ENCODE assay signal across 13 cellular contexts in genomic region chr1:230864441-230864840, GRCh38. TPM values are rescaled to one million over a fixed set of nuclear protein-coding genes. Genes with fewer than 3 reads are reported as not detected.
DNase-seq lines count a peak whose midpoint lies in the region; ATAC-seq and TF ChIP-seq lines count a peak whose summit lies in the region.
"Had no signal": no experiment of that assay in that cellular context is flagged by ENCODE, and none has a peak within 500 bp of the region (broad histone marks: within the 10 kb centered on the region; RNA-seq: fewer than 3 reads in every experiment).

No MANE protein-coding gene starts in this region.

- no peaks in the 10 kb centered on the region for H3K27me3 Mint-ChIP-seq in MCF 10A (ENCODE audit: insufficient read depth, unreplicated experiment)
- H3K27me3 Mint-ChIP-seq in naive thymus-derived CD8-positive, alpha-beta T cell = peaks cover 0 to 4% (median 2%) of the 10 kb centered on the region in 5 donors

- no peak for TF ChIP-seq CTCF in breast epithelium (IDR thresholded peaks at IDR 0.05)
- TF ChIP-seq CTCF in MCF 10A (IDR thresholded peaks at IDR 0.05; ENCODE audit: unreplicated experiment) = no peak
- no peak for TF ChIP-seq CTCF in coronary artery (IDR thresholded peaks at IDR 0.05)
- TF ChIP-seq CTCF in osteoblast (IDR thresholded peaks at IDR 0.05; ENCODE audit: extremely low read depth, low read depth, low read length) = no peak
- TF ChIP-seq CTCF in upper lobe of right lung (IDR thresholded peaks at IDR 0.05) = no peak

- H3K27ac Mint-ChIP-seq in MCF 10A (ENCODE audit: low read depth, unreplicated experiment) = no peak overlapping the region
- H3K27ac Mint-ChIP-seq in naive thymus-derived CD8-positive, alpha-beta T cell = peak overlapping the region in 1 of 10 donors; percentile 27

- H3K4me1 ChIP-seq in breast epithelium (peaks cover 2 to 41% of the 10 kb centered on the region in 2 donors), osteoblast (ENCODE audit: insufficient read depth, low read length) (peaks cover 60% of the 10 kb centered on the region), upper lobe of right lung (peaks cover 51% of the 10 kb centered on the region)

- no peak for TF ChIP-seq POLR2A in breast epithelium (IDR thresholded peaks at IDR 0.05)

- no peak overlapping the region for H2AFZ ChIP-seq in osteoblast (ENCODE audit: low read length)

- H3K79me2 ChIP-seq in osteoblast (ENCODE audit: insufficient read depth, low read length) = peaks cover 88% of the 10 kb centered on the region

- BruUV-seq in MCF 10A (replicated peaks; lab: Mats Ljungman, UMichigan) = no TSS peak

- POLR2A ChIA-PET in MCF 10A (lab: Yijun Ruan, JAX) = no interaction called here
- POLR2A ChIA-PET in naive thymus-derived CD8-positive, alpha-beta T cell (lab: Charles Lee) = no interaction called here

- H3K27me3 ChIP-seq in breast epithelium = no peaks in the 10 kb centered on the region
- no peaks in the 10 kb centered on the region for H3K27me3 ChIP-seq in osteoblast (ENCODE audit: insufficient read depth, low read length)
- no peaks in the 10 kb centered on the region for H3K27me3 ChIP-seq in upper lobe of right lung

- CTCF ChIA-PET in MCF 10A (lab: Yijun Ruan, JAX) = no interaction called here

- intact Hi-C loops in breast epithelium (cut with DNase I; ENCODE audit: low total_unique reads) (no loop called here), MCF 10A (cut with micrococcal nuclease) (no loop called here), upper lobe of right lung (cut with DNase I) (no loop called here)

- H3K27ac ChIP-seq in breast epithelium (peak overlapping the region; percentile 50 to 96), coronary artery (peak overlapping the region; percentile 92 to 96), osteoblast (ENCODE audit: low read depth, low read length) (peak overlapping the region; percentile 16), upper lobe of right lung (peak overlapping the region; percentile 48)
- H3K27ac ChIP-seq: KMS-11 had no signal

- H3K4me1 Mint-ChIP-seq in MCF 10A (ENCODE audit: insufficient read depth, unreplicated experiment) = peaks cover 34% of the 10 kb centered on the region
- H3K4me1 Mint-ChIP-seq in naive thymus-derived CD8-positive, alpha-beta T cell = peaks cover 14 to 42% (median 20%) of the 10 kb centered on the region in 4 donors

- H3K36me3 Mint-ChIP-seq in MCF 10A (ENCODE audit: insufficient read depth, unreplicated experiment) = no peaks in the 10 kb centered on the region
- no peaks in the 10 kb centered on the region for H3K36me3 Mint-ChIP-seq in naive thymus-derived CD8-positive, alpha-beta T cell

- peak overlapping the region; percentile 95 for H3K4me2 ChIP-seq in osteoblast (ENCODE audit: insufficient read depth, low read length)
- H3K4me2 ChIP-seq: KMS-11 had no signal

- H3K36me3 ChIP-seq in breast epithelium = no peaks in the 10 kb centered on the region
- peaks cover 41% of the 10 kb centered on the region for H3K36me3 ChIP-seq in osteoblast (ENCODE audit: insufficient read depth, low read length)
- H3K36me3 ChIP-seq in upper lobe of right lung = no peaks in the 10 kb centered on the region

- no peaks in the 10 kb centered on the region for H3K9me3 Mint-ChIP-seq in MCF 10A (ENCODE audit: unreplicated experiment)
- H3K9me3 Mint-ChIP-seq in naive thymus-derived CD8-positive, alpha-beta T cell = no peaks in the 10 kb centered on the region
- H3K9me3 Mint-ChIP-seq: naive thymus-derived CD4-positive, alpha-beta T cell had no signal

- H3K4me3 ChIP-seq in breast epithelium = peak overlapping the region in 1 of 3 donors; percentile 18
- H3K4me3 ChIP-seq in coronary artery = peak overlapping the region; percentile 92
- no peak overlapping the region for H3K4me3 ChIP-seq in osteoblast (ENCODE audit: insufficient read depth, low read length)
- H3K4me3 ChIP-seq in upper lobe of right lung = peak overlapping the region; percentile 9
- H3K4me3 ChIP-seq: skin epidermis had no signal

- no peak overlapping the region for H3K4me3 Mint-ChIP-seq in MCF 10A (ENCODE audit: unreplicated experiment)
- H3K4me3 Mint-ChIP-seq in naive thymus-derived CD8-positive, alpha-beta T cell = no peak overlapping the region
- H3K4me3 Mint-ChIP-seq: naive thymus-derived CD4-positive, alpha-beta T cell had no signal

- no peak for DNase-seq in breast epithelium (ENCODE audit: low spot score in 2 of 2)
- no peak for DNase-seq in MCF 10A (ENCODE audit: unreplicated experiment)
- no peak for DNase-seq in coronary artery (ENCODE audit: low spot score)
- DNase-seq in osteoblast (ENCODE audit: insufficient read length, low spot score, missing footprints) = no peak
- no peak for DNase-seq in upper lobe of right lung
- DNase-seq in DMS79 (lab: John Stamatoyannopoulos, UW) = no peak
- no peak for DNase-seq in naive thymus-derived CD8-positive, alpha-beta T cell
- DNase-seq: activated CD4-positive, CD25-positive, alpha-beta regulatory T cell; effector memory CD4-positive, alpha-beta T cell; naive thymus-derived CD4-positive, alpha-beta T cell had no signal

- H3K9me3 ChIP-seq in breast epithelium (no peaks in the 10 kb centered on the region), osteoblast (ENCODE audit: low read depth, low read length) (no peaks in the 10 kb centered on the region), upper lobe of right lung (no peaks in the 10 kb centered on the region)

- H4K20me1 ChIP-seq in osteoblast (ENCODE audit: insufficient read depth, low read length) = peaks cover 51% of the 10 kb centered on the region

- ATAC-seq in upper lobe of right lung = no peak
- ATAC-seq in HG03175 (IDR thresholded peaks at IDR 0.05; ENCODE audit: unreplicated experiment) = no peak
- ATAC-seq in naive thymus-derived CD8-positive, alpha-beta T cell = no peak
- ATAC-seq: naive thymus-derived CD4-positive, alpha-beta T cell had no signal

RNA-seq across cellular contexts. Expression of gene C1orf198, which starts 3.9 kb away (rescaled TPM):
- 100 to 1,000 TPM in 2 of 3 donors, 10 to 100 TPM in 1; 63.6 to 138 (median 124) TPM for total RNA-seq in breast epithelium
- total RNA-seq in MCF 10A (2022) = 13.7 and 19.2 TPM in 2 replicates
- total RNA-seq in osteoblast = 251 and 352 TPM in 2 replicates
- total RNA-seq in upper lobe of right lung = 159 TPM
- 1 to 10 TPM; 8.1 to 8.9 TPM for total RNA-seq in naive thymus-derived CD8-positive, alpha-beta T cell
- polyA plus RNA-seq in naive thymus-derived CD8-positive, alpha-beta T cell = 1 to 10 TPM; 5.5 to 7.0 (median 5.9) TPM

Comparison
In these comparisons a context has a peak if more than half of its experiments do, and no peak if none do; other contexts are left out.
1. H3K27ac ChIP-seq: peak in every context shown above with its lines; median percentile 94 in coronary artery; 73 in breast epithelium; 48 in upper lobe of right lung; 16 in osteoblast.